8 cellular contexts compared by ENCODE assay signal in genomic region chr1:151254217-151255213, GRCh38. TPM values are rescaled to one million over a fixed set of nuclear protein-coding genes. Genes with fewer than 3 reads are reported as not detected.
DNase-seq lines count a peak whose midpoint lies in the region; ATAC-seq and TF ChIP-seq lines count a peak whose summit lies in the region.

Gene PSMD4 (plus strand): TSS chr1:151254734. CDS start chr1:151254783, 49 bp downstream.

- no peak for TF ChIP-seq CTCF in GM12864 (IDR thresholded peaks at IDR 0.05; ENCODE audit: low read depth, low read length, missing control alignments)
- TF ChIP-seq CTCF in cardiac muscle cell (IDR thresholded peaks at IDR 0.05; ENCODE audit: low read depth, low read length) = no peak
- TF ChIP-seq CTCF in parathyroid adenoma (IDR thresholded peaks at IDR 0.05) = no peak
- peak in 2 of 5 experiments; percentile 24 to 33 for TF ChIP-seq CTCF in tibial nerve (IDR thresholded peaks at IDR 0.05)

- H3K27ac Mint-ChIP-seq in activated naive CD8-positive, alpha-beta T cell treated with anti-CD3 and anti-CD28 coated beads, Interleukin-2, amount 50 U/mL, for 24 hours = peak within 1 kb of the TSS; percentile 99

- H3K27me3 ChIP-seq in cardiac muscle cell (no peaks in the 10 kb centered on the region), parathyroid adenoma (ENCODE audit: control insufficient read depth, insufficient read depth, low read length) (no peaks in the 10 kb centered on the region), tibial nerve (no peaks in the 10 kb centered on the region)

- H3K9ac ChIP-seq in parathyroid adenoma = no peak within 1 kb of the TSS

- TF ChIP-seq POLR2A in tibial nerve (IDR thresholded peaks at IDR 0.05) = peak; percentile 68 to 85

- WGBS in tibial nerve, 2 donors = 9 to 14% methylated on average over 56 of the region's 56 CpGs

- H3K4me3 ChIP-seq in GM12864 (ENCODE audit: low read depth, low read length) (peak within 1 kb of the TSS; percentile 74), cardiac muscle cell (peak within 1 kb of the TSS; percentile 91), parathyroid adenoma (ENCODE audit: low read depth, low read length) (peak within 1 kb of the TSS; percentile 84), tibial nerve (peak within 1 kb of the TSS; percentile 70 to 96 (median 93))

- H3K4me1 Mint-ChIP-seq in activated naive CD8-positive, alpha-beta T cell treated with anti-CD3 and anti-CD28 coated beads, Interleukin-2, amount 50 U/mL, for 24 hours = peaks cover 29% of the 10 kb centered on the region

- TF ChIP-seq EP300 in tibial nerve (IDR thresholded peaks at IDR 0.05) = peak; percentile 74 to 96

- peaks cover 18% of the 10 kb centered on the region for H3K79me2 ChIP-seq in parathyroid adenoma

- DNase-seq in GM12864 (ENCODE audit: low read depth) = peak; percentile 93
- DNase-seq in NCI-H1417 treated with DMSO at 0.1 percent for 48 hours (lab: John Stamatoyannopoulos, UW) = peak; percentile 84
- peak; percentile 94 for DNase-seq in SW480 (ENCODE audit: low spot score)
- peak; percentile 91 for DNase-seq in activated naive CD8-positive, alpha-beta T cell treated with anti-CD3 and anti-CD28 coated beads, Interleukin-2, amount 50 U/mL, for 24 hours
- DNase-seq in cardiac muscle cell (ENCODE audit: low read depth in 1 of 2, low spot score in 1 of 2) = peak; percentile 95 to 98
- DNase-seq in tibial nerve (ENCODE audit: low spot score in 2 of 2) = peak; percentile 90 to 93

- H3K36me3 ChIP-seq in cardiac muscle cell (peaks cover 1% of the 10 kb centered on the region), parathyroid adenoma (ENCODE audit: control insufficient read depth, insufficient read depth, low read length) (no peaks in the 10 kb centered on the region), tibial nerve (peaks cover 0 to 7% (median 0%) of the 10 kb centered on the region in 3 donors)

- H3K9me3 ChIP-seq in cardiac muscle cell (ENCODE audit: low read depth) (no peaks in the 10 kb centered on the region), parathyroid adenoma (ENCODE audit: control insufficient read depth, low read length) (no peaks in the 10 kb centered on the region), tibial nerve (no peaks in the 10 kb centered on the region)

- H3K27ac ChIP-seq in cardiac muscle cell = peak within 1 kb of the TSS; percentile 88
- H3K27ac ChIP-seq in parathyroid adenoma = peak within 1 kb of the TSS; percentile 70
- peak within 1 kb of the TSS; percentile 67 to 95 (median 88) for H3K27ac ChIP-seq in tibial nerve

- H3K4me1 ChIP-seq in cardiac muscle cell (ENCODE audit: low read depth) = peaks cover 7% of the 10 kb centered on the region
- H3K4me1 ChIP-seq in parathyroid adenoma = peaks cover 4% of the 10 kb centered on the region
- peaks cover 0 to 21% (median 11%) of the 10 kb centered on the region in 4 donors for H3K4me1 ChIP-seq in tibial nerve

- ATAC-seq in HG02759 (IDR thresholded peaks at IDR 0.05; ENCODE audit: unreplicated experiment) = peak; percentile 94
- peak; percentile 98 for ATAC-seq in activated naive CD8-positive, alpha-beta T cell treated with anti-CD3 and anti-CD28 coated beads, Interleukin-2, amount 50 U/mL, for 24 hours

- H3K27me3 Mint-ChIP-seq in activated naive CD8-positive, alpha-beta T cell treated with anti-CD3 and anti-CD28 coated beads, Interleukin-2, amount 50 U/mL, for 24 hours = peaks cover 2% of the 10 kb centered on the region

- peak within 1 kb of the TSS; percentile 86 for H2AFZ ChIP-seq in parathyroid adenoma

- peaks cover 28% of the 10 kb centered on the region for H3K36me3 Mint-ChIP-seq in activated naive CD8-positive, alpha-beta T cell treated with anti-CD3 and anti-CD28 coated beads, Interleukin-2, amount 50 U/mL, for 24 hours (ENCODE audit: low read depth)

- no peaks in the 10 kb centered on the region for H3K9me3 Mint-ChIP-seq in activated naive CD8-positive, alpha-beta T cell treated with anti-CD3 and anti-CD28 coated beads, Interleukin-2, amount 50 U/mL, for 24 hours

- peak within 1 kb of the TSS; percentile 91 for H3K4me3 Mint-ChIP-seq in activated naive CD8-positive, alpha-beta T cell treated with anti-CD3 and anti-CD28 coated beads, Interleukin-2, amount 50 U/mL, for 24 hours

- peak within 1 kb of the TSS; percentile 66 for H3K4me2 ChIP-seq in parathyroid adenoma (ENCODE audit: low read length)

RNA-seq across cellular contexts. Expression of gene PSMD4, which starts in this region (rescaled TPM):
- total RNA-seq in cardiac muscle cell (140 and 199 TPM in 2 replicates), tibial nerve (100 to 1,000 TPM; 112 to 153 (median 120) TPM)
- 246 and 277 TPM in 2 replicates for polyA plus RNA-seq in cardiac muscle cell

Comparison
In these comparisons a context has a peak if more than half of its experiments do, and no peak if none do; other contexts are left out.
1. Peak in every context shown above with its lines: DNase-seq, ATAC-seq, H3K4me3 ChIP-seq and H3K27ac ChIP-seq.